Comparison of ENCODE assay signal across 8 cellular contexts in the genomic region with DNA sequence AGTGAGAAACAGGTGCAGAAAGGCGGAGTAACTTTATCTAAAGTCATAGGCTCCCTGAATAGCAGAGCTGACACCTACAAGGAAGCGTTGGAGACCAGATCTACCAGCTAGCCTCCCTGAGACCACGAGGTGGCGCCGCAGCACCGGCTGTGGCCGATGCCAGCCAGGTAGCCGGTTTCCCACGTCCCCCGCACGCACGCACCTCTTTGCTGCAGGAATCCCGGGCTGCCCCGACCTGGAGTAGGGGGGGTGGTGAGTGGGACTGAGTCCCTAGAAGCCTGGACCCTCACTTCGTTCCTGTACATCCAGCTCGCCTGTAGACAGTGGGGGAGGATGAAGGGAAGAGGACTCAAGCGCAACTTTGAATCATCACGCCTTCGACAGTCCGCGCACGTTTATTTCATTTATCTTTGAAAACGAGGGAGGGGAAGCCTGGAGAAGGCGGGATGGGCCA. TPM values are rescaled to one million over a fixed set of nuclear protein-coding genes. Genes with fewer than 3 reads are reported as not detected.
DNase-seq lines count a peak whose midpoint lies in the region; ATAC-seq and TF ChIP-seq lines count a peak whose summit lies in the region.

No MANE protein-coding gene starts in this region.

- DNase-seq in GM13976 (ENCODE audit: low spot score) (peak; percentile 87), MV-4-11 (lab: John Stamatoyannopoulos, UW) (peak; percentile 45), SW480 (ENCODE audit: low spot score) (peak; percentile 86), Right ventricle myocardium superior (peak; percentile 90), thyroid gland (peak; percentile 86 to 88)
- DNase-seq in activated naive CD8-positive, alpha-beta T cell treated with anti-CD3 and anti-CD28 coated beads, Interleukin-2, amount 10 ng/mL, durations not matched to agents 7 days and 5 days: peak; percentile 93

- no peaks in the 10 kb centered on the region for H3K9me3 Mint-ChIP-seq in activated naive CD8-positive, alpha-beta T cell treated with anti-CD3 and anti-CD28 coated beads, Interleukin-2, amount 10 ng/mL, durations not matched to agents 7 days and 5 days

- no peaks in the 10 kb centered on the region for H3K79me2 ChIP-seq in parathyroid adenoma

- peak overlapping the region; percentile 69 for H3K4me2 ChIP-seq in parathyroid adenoma (ENCODE audit: low read length)

- in situ Hi-C loops in GM13976 (cut with MboI; ENCODE audit: low sequenced_read_pairs, unreplicated experiment): loop anchor here (10.0 to 25.0 kb wide), 2 partner anchors 65 to 357 kb away; no protein-coding TSS in a partner anchor

- WGBS in thyroid gland, 2 donors: 4% methylated on average over 13 to 14 of the region's 24 CpGs

- peak; percentile 97 for TF ChIP-seq CTCF in GM13976 (IDR thresholded peaks at IDR 0.05; ENCODE audit: borderline replicate concordance, control extremely low read depth, extremely low read depth, insufficient read depth, missing control alignments)
- peak; percentile 95 for TF ChIP-seq CTCF in parathyroid adenoma (IDR thresholded peaks at IDR 0.05)
- TF ChIP-seq CTCF in thyroid gland (IDR thresholded peaks at IDR 0.05): peak; percentile 74 to 99 (median 94)

- peaks cover 18% of the 10 kb centered on the region for H3K4me1 Mint-ChIP-seq in activated naive CD8-positive, alpha-beta T cell treated with anti-CD3 and anti-CD28 coated beads, Interleukin-2, amount 10 ng/mL, durations not matched to agents 7 days and 5 days

- peak overlapping the region; percentile 82 for H2AFZ ChIP-seq in parathyroid adenoma

- TF ChIP-seq POLR2A in thyroid gland (IDR thresholded peaks at IDR 0.05): no peak

- H3K27me3 ChIP-seq in parathyroid adenoma (ENCODE audit: control insufficient read depth, insufficient read depth, low read length) (no peaks in the 10 kb centered on the region), thyroid gland (peaks cover 7% of the 10 kb centered on the region)

- POLR2A ChIA-PET in activated naive CD8-positive, alpha-beta T cell treated with anti-CD3 and anti-CD28 coated beads, Interleukin-2, amount 10 ng/mL, durations not matched to agents 7 days and 5 days (lab: Charles Lee): interaction anchor here (0.6 to 3.5 kb wide), 11 partner anchors 15 to 249 kb away, joined by 3 to 19 read pairs (median 6); partner anchors contain the start of genes GBF1, NFKB2 and NOLC1

- H3K9ac ChIP-seq in parathyroid adenoma: no peak overlapping the region

- peaks cover 50% of the 10 kb centered on the region for H3K27me3 Mint-ChIP-seq in activated naive CD8-positive, alpha-beta T cell treated with anti-CD3 and anti-CD28 coated beads, Interleukin-2, amount 10 ng/mL, durations not matched to agents 7 days and 5 days

- H3K27ac ChIP-seq in parathyroid adenoma (no peak overlapping the region), thyroid gland (no peak overlapping the region)

- H3K4me3 ChIP-seq in parathyroid adenoma (ENCODE audit: low read depth, low read length) (peak overlapping the region; percentile 31), thyroid gland (replicated peaks in 1 of 3) (peak overlapping the region in 1 of 3 donors; percentile 45)

- no peaks in the 10 kb centered on the region for H3K36me3 Mint-ChIP-seq in activated naive CD8-positive, alpha-beta T cell treated with anti-CD3 and anti-CD28 coated beads, Interleukin-2, amount 10 ng/mL, durations not matched to agents 7 days and 5 days

- H3K4me3 Mint-ChIP-seq in activated naive CD8-positive, alpha-beta T cell treated with anti-CD3 and anti-CD28 coated beads, Interleukin-2, amount 10 ng/mL, durations not matched to agents 7 days and 5 days: peak overlapping the region; percentile 80

- H3K9me3 ChIP-seq in parathyroid adenoma (ENCODE audit: control insufficient read depth, low read length) (no peaks in the 10 kb centered on the region), thyroid gland (no peaks in the 10 kb centered on the region)

- intact Hi-C loops in Right ventricle myocardium superior (cut with DNase I): loop anchor here (2.0 to 5.0 kb wide), 3 partner anchors 63 to 167 kb away; partner anchors contain the start of gene NFKB2
- intact Hi-C loops in thyroid gland (cut with DNase I): loop anchor here (2.0 to 10.0 kb wide), 4 partner anchors 117 to 365 kb away; no protein-coding TSS in a partner anchor

- ATAC-seq in activated naive CD8-positive, alpha-beta T cell treated with anti-CD3 and anti-CD28 coated beads, Interleukin-2, amount 10 ng/mL, durations not matched to agents 7 days and 5 days (ENCODE audit: low read depth): peak; percentile 44
- ATAC-seq in Right ventricle myocardium superior (ENCODE audit: poor library complexity) (peak; percentile 76), HG03571 (IDR thresholded peaks at IDR 0.05; ENCODE audit: unreplicated experiment) (no peak)

- H3K4me1 ChIP-seq in parathyroid adenoma: peaks cover 8% of the 10 kb centered on the region
- peaks cover 22 to 28% of the 10 kb centered on the region in 2 donors for H3K4me1 ChIP-seq in thyroid gland

- H3K27ac Mint-ChIP-seq in activated naive CD8-positive, alpha-beta T cell treated with anti-CD3 and anti-CD28 coated beads, Interleukin-2, amount 10 ng/mL, durations not matched to agents 7 days and 5 days: no peak overlapping the region

- no peaks in the 10 kb centered on the region for H3K36me3 ChIP-seq in parathyroid adenoma (ENCODE audit: control insufficient read depth, insufficient read depth, low read length)
- no peaks in the 10 kb centered on the region for H3K36me3 ChIP-seq in thyroid gland

RNA-seq across cellular contexts. Expression of gene ELOVL3, which starts 3.7 kb away (rescaled TPM):
- under 1 TPM in 1 of 2 experiments, not detected in 1; 0.22 TPM for total RNA-seq in activated naive CD8-positive, alpha-beta T cell treated with anti-CD3 and anti-CD28 coated beads, Interleukin-2, amount 10 ng/mL, durations not matched to agents 7 days and 5 days
- total RNA-seq in Right ventricle myocardium superior (0.22 TPM), thyroid gland (not detected)

RNA-seq across cellular contexts. Expression of gene PITX3, which starts 11.5 kb away (rescaled TPM):
- total RNA-seq in activated naive CD8-positive, alpha-beta T cell treated with anti-CD3 and anti-CD28 coated beads, Interleukin-2, amount 10 ng/mL, durations not matched to agents 7 days and 5 days: not detected
- total RNA-seq in Right ventricle myocardium superior (3.4 TPM), thyroid gland (under 1 TPM in 1 of 4 donors, not detected in 3; 0.45 TPM)

RNA-seq across cellular contexts. Expression of gene GBF1, which starts 15.5 kb away (rescaled TPM):
- total RNA-seq in activated naive CD8-positive, alpha-beta T cell treated with anti-CD3 and anti-CD28 coated beads, Interleukin-2, amount 10 ng/mL, durations not matched to agents 7 days and 5 days: 10 to 100 TPM; 40.1 to 40.6 TPM
- total RNA-seq in Right ventricle myocardium superior (41.4 TPM), thyroid gland (10 to 100 TPM; 34.0 to 68.3 (median 53.5) TPM)
